Comparison of ENCODE assay signal across 10 cellular contexts in genomic region chr15:80990955-80991354, GRCh38. TPM values are rescaled to one million over a fixed set of nuclear protein-coding genes. Genes with fewer than 3 reads are reported as not detected.
DNase-seq lines count a peak whose midpoint lies in the region; ATAC-seq, FAIRE-seq and TF ChIP-seq lines count a peak whose summit lies in the region.
"Had no signal": no experiment of that assay in that cellular context is flagged by ENCODE, and none has a peak within 500 bp of the region (broad histone marks: within the 10 kb centered on the region; RNA-seq: fewer than 3 reads in every experiment).

No MANE protein-coding gene starts in this region.

- POLR2A ChIA-PET in K562 (lab: Yijun Ruan, JAX), result interaction anchor here (1.4 kb wide), 1 partner anchor 275 kb away, joined by 5 read pairs; no protein-coding TSS in a partner anchor
- POLR2A ChIA-PET in naive thymus-derived CD4-positive, alpha-beta T cell (lab: Charles Lee), result interaction anchor here (0.8 to 7.3 kb wide), 2 partner anchors 11 to 1023 kb away, joined by 3 to 87 read pairs; partner anchors contain the start of gene TLNRD1

- no peak overlapping the region for H2BK15ac ChIP-seq in H9 (ENCODE audit: low read depth, low read length)

- TF ChIP-seq POLR2A in K562 (conservative IDR thresholded peaks at IDR 0.05) (no peak), transverse colon (IDR thresholded peaks at IDR 0.05) (no peak)

- H3T11ph ChIP-seq in H9 (ENCODE audit: low read length), result no peak overlapping the region

- H3K4me1 ChIP-seq in K562 (replicated peaks in 1 of 2; ENCODE audit: control insufficient read depth in 2 of 2, insufficient read depth in 2 of 2, low read length in 2 of 2) (peaks cover 6 to 34% of the 10 kb centered on the region in 2 experiments), transverse colon (peaks cover 8 to 37% (median 23%) of the 10 kb centered on the region in 4 donors), H9 (ENCODE audit: insufficient read depth, low read length) (peaks cover 2% of the 10 kb centered on the region)
- H3K4me1 ChIP-seq in naive thymus-derived CD4-positive, alpha-beta T cell (ENCODE audit: control insufficient read depth in 2 of 2, insufficient read depth in 2 of 2, low read length in 2 of 2), result peaks cover 28 to 39% of the 10 kb centered on the region in 2 donors

- no peak overlapping the region for H2AK5ac ChIP-seq in H9 (ENCODE audit: insufficient read length, low read length)

- no peak for TF ChIP-seq EP300 in K562 (IDR thresholded peaks at IDR 0.05; ENCODE audit: low read length)
- TF ChIP-seq EP300 in transverse colon (IDR thresholded peaks at IDR 0.05; ENCODE audit: low read depth), result no peak

- H3K27ac ChIP-seq in K562 (ENCODE audit: extremely low read depth, low read depth, low read length) (peak overlapping the region; percentile 23; the same call in 1 of the 3 replicates), transverse colon (peak overlapping the region; percentile 87 to 89 (median 88)), H9 (ENCODE audit: insufficient read length, low read depth, low read length) (no peak overlapping the region)
- no peak overlapping the region for H3K27ac ChIP-seq in naive thymus-derived CD4-positive, alpha-beta T cell (ENCODE audit: low read depth, low read length)

- intact Hi-C loops in K562 (cut with micrococcal nuclease), result loop anchor here (1.0 kb wide), 1 partner anchor 14 kb away; no protein-coding TSS in a partner anchor
- intact Hi-C loops in naive thymus-derived CD4-positive, alpha-beta T cell (cut with micrococcal nuclease), result loop anchor here in 1 of 2 donors (2.0 to 5.0 kb wide), 4 partner anchors 14 to 934 kb away; partner anchors contain the start of genes STARD5 and ZFAND6
- intact Hi-C loops in transverse colon (cut with DNase I; ENCODE audit: low total_unique reads), result no loop called here

- H3K79me1 ChIP-seq in H9 (ENCODE audit: insufficient read depth, low read depth, low read length, poor library complexity, severe bottlenecking), result peaks cover 9% of the 10 kb centered on the region

- no peaks in the 10 kb centered on the region for H3K9me1 ChIP-seq in K562 (ENCODE audit: control insufficient read depth, insufficient read depth, low read length)

- H3K9me3 ChIP-seq in K562 (replicated peaks; ENCODE audit: control insufficient read depth, insufficient read depth, low read depth, low read length), result no peaks in the 10 kb centered on the region
- H3K9me3 ChIP-seq in naive thymus-derived CD4-positive, alpha-beta T cell (ENCODE audit: control insufficient read depth in 2 of 3, low read length in 3 of 3), result no peaks in the 10 kb centered on the region
- no peaks in the 10 kb centered on the region for H3K9me3 ChIP-seq in transverse colon
- no peaks in the 10 kb centered on the region for H3K9me3 ChIP-seq in H9 (ENCODE audit: control insufficient read depth, low read depth, low read length)

- H3K4me3 ChIP-seq in K562 (no peak overlapping the region), transverse colon (no peak overlapping the region)
- no peak overlapping the region for H3K4me3 ChIP-seq in naive thymus-derived CD4-positive, alpha-beta T cell (ENCODE audit: low read length)

- H3K27me3 ChIP-seq in K562 (ENCODE audit: control insufficient read depth in 2 of 2, insufficient read depth in 2 of 2, low read length in 2 of 2) (no peaks in the 10 kb centered on the region), transverse colon (no peaks in the 10 kb centered on the region), H9 (ENCODE audit: insufficient read depth, low read length) (no peaks in the 10 kb centered on the region)
- no peaks in the 10 kb centered on the region for H3K27me3 ChIP-seq in naive thymus-derived CD4-positive, alpha-beta T cell (ENCODE audit: control insufficient read depth in 2 of 2, insufficient read depth in 2 of 2, low read length in 2 of 2)

- in situ Hi-C loops in K562 (cut with MboI) (no loop called here), transverse colon (cut with MboI; ENCODE audit: low pct_ligation_motif_present in 1 of 4, low pct_unique_long_range_greater_than_20kb in 1 of 4, low sequenced_read_pairs in 3 of 4) (loop anchor here in 1 of 4 donors (25.0 kb wide), 1 partner anchor 271 kb away; no protein-coding TSS in a partner anchor)

- no peak for ATAC-seq in K562
- ATAC-seq in naive thymus-derived CD4-positive, alpha-beta T cell, result no peak

- H2AFZ ChIP-seq in K562 (ENCODE audit: low read depth, low read length) (peak overlapping the region; percentile 87), H9 (ENCODE audit: low read length) (no peak overlapping the region)

- H3K79me2 ChIP-seq in K562 (ENCODE audit: control insufficient read depth, insufficient read depth, low read length) (peaks cover 36% of the 10 kb centered on the region), H9 (ENCODE audit: insufficient read depth, low read length) (peaks cover 24% of the 10 kb centered on the region)

- no peak overlapping the region for H3K23ac ChIP-seq in H9 (ENCODE audit: insufficient read length, low read depth, low read length)

- H4K91ac ChIP-seq in H9 (ENCODE audit: insufficient read length, low read depth, low read length), result no peak overlapping the region

- FAIRE-seq in K562 (lab: Jason Lieb, UNC) (no peak), GM19239 (lab: Jason Lieb, UNC) (no peak)
- FAIRE-seq: endometrium had no signal

- peaks cover 44% of the 10 kb centered on the region for H3K4me1 Mint-ChIP-seq in activated naive CD8-positive, alpha-beta T cell (ENCODE audit: low read depth)
- H3K4me1 Mint-ChIP-seq in activated naive CD8-positive, alpha-beta T cell treated with anti-CD3 and anti-CD28 coated beads for 36 hours, result peaks cover 35% of the 10 kb centered on the region
- peaks cover 33 to 67% (median 58%) of the 10 kb centered on the region in 7 donors for H3K4me1 Mint-ChIP-seq in naive thymus-derived CD4-positive, alpha-beta T cell
- peaks cover 31 to 35% of the 10 kb centered on the region in 2 experiments for H3K4me1 Mint-ChIP-seq in H9

- H3K36me3 ChIP-seq in K562 (ENCODE audit: control insufficient read depth, insufficient read depth, low read length) (peaks cover 16% of the 10 kb centered on the region; the same call in 1 of the 3 replicates), transverse colon (no peaks in the 10 kb centered on the region)
- peaks cover 0 to 7% (median 0%) of the 10 kb centered on the region in 3 experiments for H3K36me3 ChIP-seq in naive thymus-derived CD4-positive, alpha-beta T cell (ENCODE audit: control insufficient read depth in 2 of 3, insufficient read depth in 3 of 3, low read length in 3 of 3)

- no peak for TF ChIP-seq CTCF in K562 (IDR thresholded peaks at IDR 0.05 in 2 of 3, conservative IDR thresholded peaks at IDR 0.05 in 1 of 3; ENCODE audit: insufficient read depth in 2 of 3, low read depth in 1 of 3, low read length in 3 of 3)
- no peak for TF ChIP-seq CTCF in transverse colon (IDR thresholded peaks at IDR 0.05)
- no peak for TF ChIP-seq CTCF in H9 (conservative IDR thresholded peaks at IDR 0.05)

- H3K4me2 ChIP-seq in K562 (ENCODE audit: insufficient read depth, low read length) (peak overlapping the region; percentile 74), H9 (ENCODE audit: insufficient read depth, insufficient read length, low read length) (no peak overlapping the region)

- DNase-seq in activated naive CD8-positive, alpha-beta T cell treated with anti-CD3 and anti-CD28 coated beads for 36 hours, result no peak
- DNase-seq in K562 (ENCODE audit: extremely low read depth in 1 of 4, low spot score in 3 of 4), result no peak
- no peak for DNase-seq in naive thymus-derived CD4-positive, alpha-beta T cell
- no peak for DNase-seq in transverse colon
- DNase-seq in NCI-H2029 treated with DMSO at 0.1 percent for 48 hours (lab: John Stamatoyannopoulos, UW), result no peak
- DNase-seq in GM19239 (ENCODE audit: insufficient read length, low spot score), result no peak
- DNase-seq in H9, result no peak
- DNase-seq: activated CD4-positive, alpha-beta T cell treated with anti-CD3 and anti-CD28 coated beads, Interleukin-2, amount 50 U/mL, for 48 hours had no signal

- peaks cover 8% of the 10 kb centered on the region for H3K23me2 ChIP-seq in H9 (ENCODE audit: insufficient read length, low read depth, low read length, poor library complexity, severe bottlenecking)

- H3K14ac ChIP-seq in H9 (ENCODE audit: insufficient read depth, low read length), result no peak overlapping the region

- no peak overlapping the region for H2BK120ac ChIP-seq in H9 (ENCODE audit: low read depth, low read length, poor library complexity, severe bottlenecking)

- no peaks in the 10 kb centered on the region for H3K9me3 Mint-ChIP-seq in activated naive CD8-positive, alpha-beta T cell (ENCODE audit: low read depth)
- peaks cover under 1% of the 10 kb centered on the region for H3K9me3 Mint-ChIP-seq in activated naive CD8-positive, alpha-beta T cell treated with anti-CD3 and anti-CD28 coated beads for 36 hours
- peaks cover 0 to 2% (median 0%) of the 10 kb centered on the region in 11 donors for H3K9me3 Mint-ChIP-seq in naive thymus-derived CD4-positive, alpha-beta T cell
- H3K9me3 Mint-ChIP-seq in H9, result no peaks in the 10 kb centered on the region

- H3K9ac ChIP-seq in K562 (ENCODE audit: insufficient read depth in 1 of 2, low read depth in 2 of 2, low read length in 2 of 2) (peak overlapping the region in 1 of 2 experiments; percentile 69; a peak in 1 of 4 replicates), H9 (ENCODE audit: extremely low read depth, insufficient read length, low read length) (no peak overlapping the region)

- 37% methylated on average over 1 of the region's 1 CpG for WGBS in K562 (ENCODE audit: insufficient coverage, low coverage, missing lambda C conversion rate)
- WGBS in transverse colon (ENCODE audit: low coverage in 1 of 2), 2 donors, result 50% methylated on average over 1 of the region's 1 CpG
- WGBS in H9 (ENCODE audit: extremely low coverage, insufficient read length, low lambda C conversion rate), result no CpG with 5 or more reads among the region's 1 CpG

- H3K36me3 Mint-ChIP-seq in activated naive CD8-positive, alpha-beta T cell, result peaks cover 4% of the 10 kb centered on the region
- peaks cover 20% of the 10 kb centered on the region for H3K36me3 Mint-ChIP-seq in activated naive CD8-positive, alpha-beta T cell treated with anti-CD3 and anti-CD28 coated beads for 36 hours
- H3K36me3 Mint-ChIP-seq in naive thymus-derived CD4-positive, alpha-beta T cell, result peaks cover 0 to 11% (median 8%) of the 10 kb centered on the region in 5 donors
- H3K36me3 Mint-ChIP-seq in H9 (ENCODE audit: insufficient read depth in 1 of 3, low read depth in 3 of 3), result peaks cover 0 to 9% (median 2%) of the 10 kb centered on the region in 3 experiments; a peak in 5 of 7 replicates

- H3K56ac ChIP-seq in H9 (ENCODE audit: insufficient read length, low read depth, low read length), result no peak overlapping the region

- H3K4ac ChIP-seq in H9 (ENCODE audit: low read depth, low read length), result no peak overlapping the region

- no peak overlapping the region for H2BK12ac ChIP-seq in H9 (ENCODE audit: insufficient read length, low read depth, low read length)

- H2BK5ac ChIP-seq in H9 (ENCODE audit: insufficient read length, low read length), result no peak overlapping the region

- no peak for TF ChIP-seq RAD21 in K562 (CRISPR knock-in tag; conservative IDR thresholded peaks at IDR 0.05 in 1 of 2, IDR thresholded peaks at IDR 0.05 in 1 of 2)

- BruUV-seq in K562 (replicated peaks; lab: Mats Ljungman, UMichigan), result no TSS peak

- CTCF ChIA-PET in K562 (lab: Yijun Ruan, JAX; ENCODE audit: low intra/inter-chr PET ratio), result no interaction called here
- CTCF ChIA-PET in naive thymus-derived CD4-positive, alpha-beta T cell (lab: Charles Lee), result interaction anchor here (0.7 to 1.8 kb wide), 8 partner anchors 8 to 300 kb away, joined by 3 to 13 read pairs (median 3); partner anchors contain the start of gene TLNRD1

- H3K4me3 Mint-ChIP-seq in activated naive CD8-positive, alpha-beta T cell, result peak overlapping the region; percentile 12
- no peak overlapping the region for H3K4me3 Mint-ChIP-seq in activated naive CD8-positive, alpha-beta T cell treated with anti-CD3 and anti-CD28 coated beads for 36 hours
- H3K4me3 Mint-ChIP-seq in naive thymus-derived CD4-positive, alpha-beta T cell, result peak overlapping the region in 7 of 10 donors; percentile 38 to 97 (median 53)
- H3K4me3 Mint-ChIP-seq in H9, result no peak overlapping the region; a peak in 1 of 5 replicates

- H2BK20ac ChIP-seq in H9 (ENCODE audit: low read depth, low read length, poor library complexity, severe bottlenecking), result no peak overlapping the region

- no peak overlapping the region for H4K5ac ChIP-seq in H9 (ENCODE audit: insufficient read length, low read depth, low read length)

- H4K20me1 ChIP-seq in K562 (replicated peaks; ENCODE audit: control insufficient read depth, insufficient read depth, low read length) (peaks cover 7% of the 10 kb centered on the region), H9 (ENCODE audit: control insufficient read depth, insufficient read depth, insufficient read length) (no peaks in the 10 kb centered on the region)

- no peak overlapping the region for H4K8ac ChIP-seq in H9 (replicated peaks; ENCODE audit: insufficient read length, low read depth, low read length)

- peak overlapping the region; percentile 46 for H3K27ac Mint-ChIP-seq in activated naive CD8-positive, alpha-beta T cell
- H3K27ac Mint-ChIP-seq in activated naive CD8-positive, alpha-beta T cell treated with anti-CD3 and anti-CD28 coated beads for 36 hours, result no peak overlapping the region
- H3K27ac Mint-ChIP-seq in naive thymus-derived CD4-positive, alpha-beta T cell, result peak overlapping the region in 8 of 9 donors; percentile 17 to 99 (median 60)
- H3K27ac Mint-ChIP-seq in H9, result no peak overlapping the region

- H3K27me3 Mint-ChIP-seq in activated naive CD8-positive, alpha-beta T cell, result no peaks in the 10 kb centered on the region
- peaks cover 3% of the 10 kb centered on the region for H3K27me3 Mint-ChIP-seq in activated naive CD8-positive, alpha-beta T cell treated with anti-CD3 and anti-CD28 coated beads for 36 hours
- H3K27me3 Mint-ChIP-seq in naive thymus-derived CD4-positive, alpha-beta T cell, result no peaks in the 10 kb centered on the region
- no peaks in the 10 kb centered on the region for H3K27me3 Mint-ChIP-seq in H9 (ENCODE audit: low read depth)

- H3K18ac ChIP-seq in H9 (ENCODE audit: insufficient read length, low read depth, low read length), result no peak overlapping the region

RNA-seq across cellular contexts. Expression of gene MESD, which starts 1.3 kb away (rescaled TPM):
- 10 to 100 TPM; 20.7 to 21.0 TPM for total RNA-seq in activated naive CD8-positive, alpha-beta T cell treated with anti-CD3 and anti-CD28 coated beads for 36 hours
- total RNA-seq in K562 (2011; cell fraction: chromatin; rRNA removed; ENCODE audit: low replicate concordance), result 28.7 and 34.6 TPM in 2 replicates
- total RNA-seq in K562 (2011; cell fraction: nucleolus; rRNA removed), result 24.3 and 27.2 TPM in 2 replicates
- total RNA-seq in K562 (2011; cell fraction: nucleoplasm; rRNA removed), result 38.3 and 58.0 TPM in 2 replicates
- total RNA-seq in K562 (2014; rRNA removed) (22.8 and 26.5 TPM in 2 replicates), K562 (2014; rRNA removed; fragmentation: Illumina TruSeq; extraction: Trizol) (28.2 and 31.4 TPM in 2 replicates), K562 (2015; rRNA removed; fragmentation: Illumina TruSeq; extraction: Trizol) (38.2 and 39.7 TPM in 2 replicates), K562 (2021) (23.9 and 24.1 TPM in 2 replicates), transverse colon (10 to 100 TPM; 15.8 to 39.3 (median 19.2) TPM), H9 (2021) (29.1 and 30.1 TPM in 2 replicates)
- polyA plus RNA-seq in K562 (2011; rRNA removed) (11.5 and 20.0 TPM in 2 replicates), K562 (2014; fragmentation: Illumina TruSeq; extraction: Trizol) (27.0 and 29.7 TPM in 2 replicates), K562 (2014; fragmentation: Nextera tagmentation; extraction: Ambion mirVana) (10 to 100 TPM; 11.3 to 17.0 TPM), K562 (2014; rRNA removed) (18.9 and 20.7 TPM in 2 replicates)
- polyA plus RNA-seq in K562 (2011; cell fraction: cytosol; rRNA removed), result 9.6 TPM in 2 replicates
- polyA plus RNA-seq in K562 (2011; cell fraction: nucleus; rRNA removed), result 11.6 and 12.9 TPM in 2 replicates
- 22.1 and 28.2 TPM in 2 replicates for polyA plus RNA-seq in K562 (2012)
- 15.6 and 22.3 TPM in 2 replicates for polyA minus RNA-seq in K562 (2011; rRNA and poly(A)+ RNA removed)
- 12.6 and 14.6 TPM in 2 replicates for polyA minus RNA-seq in K562 (2011; cell fraction: cytosol; rRNA and poly(A)+ RNA removed)
- 10.2 and 15.2 TPM in 2 replicates for polyA minus RNA-seq in K562 (2011; cell fraction: nucleus; rRNA and poly(A)+ RNA removed)
- total RNA-seq in naive thymus-derived CD4-positive, alpha-beta T cell, result 10 to 100 TPM; 17.1 to 42.5 (median 38.3) TPM
- 10 to 100 TPM; 20.7 to 29.3 TPM for polyA plus RNA-seq in naive thymus-derived CD4-positive, alpha-beta T cell

RNA-seq across cellular contexts. Expression of gene TLNRD1, which starts 9.8 kb away (rescaled TPM):
- total RNA-seq in activated naive CD8-positive, alpha-beta T cell treated with anti-CD3 and anti-CD28 coated beads for 36 hours, result 10 to 100 TPM; 28.2 to 29.9 TPM
- 7.4 and 16.8 TPM in 2 replicates for total RNA-seq in K562 (2011; cell fraction: chromatin; rRNA removed; ENCODE audit: low replicate concordance)
- 17.1 and 29.2 TPM in 2 replicates for total RNA-seq in K562 (2011; cell fraction: nucleolus; rRNA removed)
- 11.0 and 14.4 TPM in 2 replicates for total RNA-seq in K562 (2011; cell fraction: nucleoplasm; rRNA removed)
- 23.4 and 25.4 TPM in 2 replicates for total RNA-seq in K562 (2014; rRNA removed)
- 4.3 and 4.8 TPM in 2 replicates for total RNA-seq in K562 (2014; rRNA removed; fragmentation: Illumina TruSeq; extraction: Trizol)
- total RNA-seq in K562 (2015; rRNA removed; fragmentation: Illumina TruSeq; extraction: Trizol), result 5.5 and 5.7 TPM in 2 replicates
- 26.7 and 33.1 TPM in 2 replicates for total RNA-seq in K562 (2021)
- 4.5 and 9.5 TPM in 2 replicates for polyA plus RNA-seq in K562 (2011; rRNA removed)
- 4.6 and 46.8 TPM in 2 replicates for polyA plus RNA-seq in K562 (2011; cell fraction: cytosol; rRNA removed)
- 3.1 and 13.4 TPM in 2 replicates for polyA plus RNA-seq in K562 (2011; cell fraction: nucleus; rRNA removed)
- polyA plus RNA-seq in K562 (2012), result 11.4 and 15.1 TPM in 2 replicates
- 4.2 and 4.7 TPM in 2 replicates for polyA plus RNA-seq in K562 (2014; fragmentation: Illumina TruSeq; extraction: Trizol)
- polyA plus RNA-seq in K562 (2014; fragmentation: Nextera tagmentation; extraction: Ambion mirVana), result 1 to 10 TPM; 1.1 to 1.9 TPM
- 16.2 and 21.5 TPM in 2 replicates for polyA plus RNA-seq in K562 (2014; rRNA removed)
- 1.9 and 7.4 TPM in 2 replicates for polyA minus RNA-seq in K562 (2011; rRNA and poly(A)+ RNA removed)
- 10.8 and 23.4 TPM in 2 replicates for polyA minus RNA-seq in K562 (2011; cell fraction: cytosol; rRNA and poly(A)+ RNA removed)
- polyA minus RNA-seq in K562 (2011; cell fraction: nucleus; rRNA and poly(A)+ RNA removed), result 8.1 and 17.0 TPM in 2 replicates
- 10 to 100 TPM; 11.5 to 33.0 (median 22.5) TPM for total RNA-seq in naive thymus-derived CD4-positive, alpha-beta T cell
- polyA plus RNA-seq in naive thymus-derived CD4-positive, alpha-beta T cell, result 1 to 10 TPM; 2.2 to 4.8 TPM
- total RNA-seq in transverse colon, result 10 to 100 TPM; 20.8 to 57.2 (median 28.2) TPM
- 19.3 and 20.2 TPM in 2 replicates for total RNA-seq in H9 (2021)

Comparison
In these comparisons a context has a peak if more than half of its experiments do, and no peak if none do; other contexts are left out.
1. H3K27ac Mint-ChIP-seq: peak in activated naive CD8-positive, alpha-beta T cell (single experiment) and naive thymus-derived CD4-positive, alpha-beta T cell (8 of 9); none in activated naive CD8-positive, alpha-beta T cell treated with anti-CD3 and anti-CD28 coated beads for 36 hours (single experiment) and H9 (0 of 3).
2. H3K4me3 Mint-ChIP-seq: peak in activated naive CD8-positive, alpha-beta T cell (single experiment) and naive thymus-derived CD4-positive, alpha-beta T cell (7 of 10); none in activated naive CD8-positive, alpha-beta T cell treated with anti-CD3 and anti-CD28 coated beads for 36 hours (single experiment) and H9 (0 of 2).
3. H3K27ac ChIP-seq: peak in K562 (single experiment) and transverse colon (4 of 4); none in naive thymus-derived CD4-positive, alpha-beta T cell (single experiment) and H9 (single experiment).